ENCODE assay signal across 12 cellular contexts in genomic region chrX:21658152-21658737, GRCh38. TPM values are rescaled to one million over a fixed set of nuclear protein-coding genes. Genes with fewer than 3 reads are reported as not detected.
DNase-seq lines count a peak whose midpoint lies in the region; ATAC-seq, FAIRE-seq and TF ChIP-seq lines count a peak whose summit lies in the region.
"Had no signal": no experiment of that assay in that cellular context is flagged by ENCODE, and none has a peak within 500 bp of the region (broad histone marks: within the 10 kb centered on the region; RNA-seq: fewer than 3 reads in every experiment).

A gene with protein sequence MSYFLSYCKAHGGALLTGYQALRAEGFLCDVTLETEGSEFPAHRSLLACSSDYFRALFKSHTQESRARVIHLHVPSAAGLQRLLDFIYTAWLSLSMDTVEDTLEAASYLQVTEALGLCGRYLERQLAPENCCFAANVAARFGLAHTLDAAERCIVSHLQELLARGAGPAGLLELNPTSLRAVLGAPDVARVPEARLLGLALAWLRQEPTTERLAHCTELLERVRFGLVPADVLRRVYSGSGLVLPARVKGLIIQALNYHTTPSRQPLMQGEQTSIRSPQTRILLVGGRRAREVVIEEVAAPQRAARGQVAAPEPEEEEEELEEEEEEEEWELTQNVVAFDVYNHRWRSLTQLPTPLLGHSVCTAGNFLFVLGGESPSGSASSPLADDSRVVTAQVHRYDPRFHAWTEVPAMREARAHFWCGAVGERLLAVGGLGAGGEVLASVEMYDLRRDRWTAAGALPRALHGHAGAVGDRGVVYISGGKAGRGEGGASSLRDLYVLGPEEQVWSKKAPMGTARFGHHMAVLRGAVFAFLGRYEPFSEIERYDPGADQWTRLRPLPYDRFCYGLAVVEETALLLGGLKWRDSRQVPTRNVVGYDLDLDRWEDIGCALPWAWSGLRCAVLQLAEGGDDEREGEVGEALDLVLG (minus strand): TSS chrX:21658330. CDS start chrX:21657788, 542 bp downstream.

- intact Hi-C loops in endothelial cell of umbilical vein (cut with micrococcal nuclease), result no loop called here
- intact Hi-C loops in pancreas (cut with DNase I), result no loop called here

- DNase-seq in CD8-positive, alpha-beta memory T cell, result peak in 1 of 5 donors; percentile 7
- DNase-seq in T-helper 2 cell treated with Interferon-gamma antibody and Interleukin-4, amounts not matched to agents 5 μg/mL and 100 μg/mL, for 36 hours (ENCODE audit: low spot score), result no peak
- DNase-seq in endothelial cell of umbilical vein (ENCODE audit: low read depth, low spot score) (no peak), pancreas (peak in 3 of 6 donors; percentile 17 to 80 (median 58)), NCI-H2081 (lab: John Stamatoyannopoulos, UW) (no peak), activated gamma-delta T cell (lab: John Stamatoyannopoulos, UW) (no peak)
- DNase-seq: stimulated activated naive CD4-positive, alpha-beta T cell treated with Interleukin-2 at 50 U/mL for 16 hours; SW 1271 had no signal

- H3K9ac ChIP-seq in endothelial cell of umbilical vein (replicated peaks; ENCODE audit: extremely low read depth, insufficient read depth, low read length), result no peak within 1 kb of the TSS

- peaks cover 0 to 3% (median 0%) of the 10 kb centered on the region in 5 donors for H3K9me3 Mint-ChIP-seq in CD8-positive, alpha-beta memory T cell
- no peaks in the 10 kb centered on the region for H3K9me3 Mint-ChIP-seq in T-helper 2 cell treated with Interferon-gamma antibody and Interleukin-4, amounts not matched to agents 5 μg/mL and 100 μg/mL, for 36 hours
- H3K9me3 Mint-ChIP-seq: natural killer cell treated with Interleukin-12 subunit alpha and Interleukin-12 subunit beta and Interleukin-15 and Interleukin-18, amount 100 ng/mL, for 72 hours had no signal

- no peak within 1 kb of the TSS for H3K27ac ChIP-seq in CD8-positive, alpha-beta memory T cell (ENCODE audit: low read depth, low read length)
- H3K27ac ChIP-seq in endothelial cell of umbilical vein (ENCODE audit: insufficient read depth, low read depth, low read length) (no peak within 1 kb of the TSS), pancreas (no peak within 1 kb of the TSS)

- no peak for FAIRE-seq in endothelial cell of umbilical vein (lab: Jason Lieb, UNC)
- FAIRE-seq in pancreas (lab: Jason Lieb, UNC), result no peak
- FAIRE-seq: H54 had no signal

- TF ChIP-seq CTCF in endothelial cell of umbilical vein (IDR thresholded peaks at IDR 0.05; ENCODE audit: extremely low read depth in 1 of 2, insufficient read depth in 1 of 2, low read depth in 1 of 2, low read length in 2 of 2) (no peak), pancreas (IDR thresholded peaks at IDR 0.05) (no peak)

- CTCF ChIA-PET in CD8-positive, alpha-beta memory T cell (lab: Charles Lee), result no interaction called here
- CTCF ChIA-PET in endothelial cell of umbilical vein (lab: Charles Lee), result no interaction called here

- H3K27me3 Mint-ChIP-seq in CD8-positive, alpha-beta memory T cell, result peaks cover 12 to 14% of the 10 kb centered on the region in 2 donors
- peaks cover 8% of the 10 kb centered on the region for H3K27me3 Mint-ChIP-seq in T-helper 2 cell treated with Interferon-gamma antibody and Interleukin-4, amounts not matched to agents 5 μg/mL and 100 μg/mL, for 36 hours (ENCODE audit: low read depth)

- no TSS peak for BruUV-seq in endothelial cell of umbilical vein (replicated peaks; lab: Mats Ljungman, UMichigan)

- peaks cover 2 to 5% (median 4%) of the 10 kb centered on the region in 3 donors for H3K4me1 Mint-ChIP-seq in CD8-positive, alpha-beta memory T cell
- H3K4me1 Mint-ChIP-seq in T-helper 2 cell treated with Interferon-gamma antibody and Interleukin-4, amounts not matched to agents 5 μg/mL and 100 μg/mL, for 36 hours (ENCODE audit: low read depth), result no peaks in the 10 kb centered on the region

- POLR2A ChIA-PET in CD8-positive, alpha-beta memory T cell (lab: Charles Lee), result no interaction called here
- POLR2A ChIA-PET in endothelial cell of umbilical vein (lab: Charles Lee), result no interaction called here

- no peaks in the 10 kb centered on the region for H3K9me1 ChIP-seq in endothelial cell of umbilical vein (replicated peaks; ENCODE audit: control insufficient read depth, extremely low read depth, insufficient read depth, low read length)

- H3K4me3 Mint-ChIP-seq in CD8-positive, alpha-beta memory T cell, result peak within 1 kb of the TSS in 6 of 7 donors; percentile 16 to 57 (median 32)
- H3K4me3 Mint-ChIP-seq in T-helper 2 cell treated with Interferon-gamma antibody and Interleukin-4, amounts not matched to agents 5 μg/mL and 100 μg/mL, for 36 hours, result peak within 1 kb of the TSS; percentile 74
- H3K4me3 Mint-ChIP-seq: natural killer cell treated with Interleukin-12 subunit alpha and Interleukin-12 subunit beta and Interleukin-15 and Interleukin-18, amount 100 ng/mL, for 72 hours had no signal

- H3K4me2 ChIP-seq in endothelial cell of umbilical vein (ENCODE audit: insufficient read depth, low read length), result no peak within 1 kb of the TSS

- WGBS in pancreas, 2 donors, result 2 to 32% methylated on average over 58 to 60 of the region's 60 CpGs

- H3K9me3 ChIP-seq in CD8-positive, alpha-beta memory T cell (ENCODE audit: low read length), result no peaks in the 10 kb centered on the region
- H3K9me3 ChIP-seq in endothelial cell of umbilical vein (replicated peaks; ENCODE audit: control insufficient read depth, insufficient read depth, low read length) (no peaks in the 10 kb centered on the region), pancreas (no peaks in the 10 kb centered on the region)

- peak within 1 kb of the TSS in 1 of 8 donors; percentile 78 for H3K27ac Mint-ChIP-seq in CD8-positive, alpha-beta memory T cell
- H3K27ac Mint-ChIP-seq in T-helper 2 cell treated with Interferon-gamma antibody and Interleukin-4, amounts not matched to agents 5 μg/mL and 100 μg/mL, for 36 hours, result no peak within 1 kb of the TSS
- H3K27ac Mint-ChIP-seq: natural killer cell treated with Interleukin-12 subunit alpha and Interleukin-12 subunit beta and Interleukin-15 and Interleukin-18, amount 100 ng/mL, for 72 hours had no signal

- H3K4me1 ChIP-seq in CD8-positive, alpha-beta memory T cell (ENCODE audit: insufficient read depth, low read length), result no peaks in the 10 kb centered on the region
- H3K4me1 ChIP-seq in endothelial cell of umbilical vein (ENCODE audit: control insufficient read depth, extremely low read depth, insufficient read depth, low read length) (no peaks in the 10 kb centered on the region), pancreas (no peaks in the 10 kb centered on the region)

- no peaks in the 10 kb centered on the region for H3K36me3 ChIP-seq in CD8-positive, alpha-beta memory T cell (ENCODE audit: insufficient read depth, low read length)
- no peaks in the 10 kb centered on the region for H3K36me3 ChIP-seq in endothelial cell of umbilical vein (ENCODE audit: control insufficient read depth in 2 of 2, extremely low read depth in 1 of 2, insufficient read depth in 2 of 2, low read length in 2 of 2)
- no peaks in the 10 kb centered on the region for H3K36me3 ChIP-seq in pancreas

- H4K20me1 ChIP-seq in endothelial cell of umbilical vein (replicated peaks; ENCODE audit: control insufficient read depth, extremely low read depth, insufficient read depth, low read length), result no peaks in the 10 kb centered on the region

- H3K27me3 ChIP-seq in CD8-positive, alpha-beta memory T cell (ENCODE audit: insufficient read depth, low read length, poor library complexity, severe bottlenecking), result no peaks in the 10 kb centered on the region
- H3K27me3 ChIP-seq in endothelial cell of umbilical vein (ENCODE audit: control insufficient read depth in 2 of 2, insufficient read depth in 2 of 2, low read length in 2 of 2) (peaks cover 12 to 18% of the 10 kb centered on the region in 2 experiments), pancreas (peaks cover 0 to 30% (median 0%) of the 10 kb centered on the region in 4 donors)

- H3K36me3 Mint-ChIP-seq in CD8-positive, alpha-beta memory T cell, result peaks cover 0 to 3% (median 0%) of the 10 kb centered on the region in 3 donors
- no peaks in the 10 kb centered on the region for H3K36me3 Mint-ChIP-seq in T-helper 2 cell treated with Interferon-gamma antibody and Interleukin-4, amounts not matched to agents 5 μg/mL and 100 μg/mL, for 36 hours (ENCODE audit: low read depth)
- H3K36me3 Mint-ChIP-seq: natural killer cell treated with Interleukin-12 subunit alpha and Interleukin-12 subunit beta and Interleukin-15 and Interleukin-18, amount 100 ng/mL, for 72 hours had no signal

- H3K79me2 ChIP-seq in endothelial cell of umbilical vein (ENCODE audit: control insufficient read depth, insufficient read depth, low read length), result no peaks in the 10 kb centered on the region

- TF ChIP-seq POLR2A in endothelial cell of umbilical vein (IDR thresholded peaks at IDR 0.05; ENCODE audit: low read depth, low read length), result no peak

- peak; percentile 67 to 81 (median 76) for ATAC-seq in pancreas
- no peak for ATAC-seq in GM19324 (IDR thresholded peaks at IDR 0.05; ENCODE audit: low FRiP score, unreplicated experiment)
- no peak for ATAC-seq in HG03460 (IDR thresholded peaks at IDR 0.05; ENCODE audit: unreplicated experiment)

- H2AFZ ChIP-seq in endothelial cell of umbilical vein (ENCODE audit: low read depth, low read length), result no peak within 1 kb of the TSS

- H3K4me3 ChIP-seq in CD8-positive, alpha-beta memory T cell (ENCODE audit: low read length), result peak within 1 kb of the TSS; percentile 26
- H3K4me3 ChIP-seq in endothelial cell of umbilical vein (replicated peaks in 1 of 3; ENCODE audit: insufficient read depth in 1 of 3, low read depth in 1 of 3, low read length in 3 of 3), result no peak within 1 kb of the TSS
- peak within 1 kb of the TSS in 2 of 4 donors; percentile 15 to 34 for H3K4me3 ChIP-seq in pancreas

- dilution Hi-C loops in endothelial cell of umbilical vein (cut with MboI; ENCODE audit: extremely low pct_ligation_motif_present, low sequenced_read_pairs), result no loop called here

TF ChIP-seq in endothelial cell of umbilical vein, 7 proteins besides CTCF, POLR2A, EP300 and RAD21:
- TF ChIP-seq POLR2AphosphoS5 (IDR thresholded peaks at IDR 0.05; ENCODE audit: insufficient read depth, low read depth, low read length) (no peak), EZH2 (IDR thresholded peaks at IDR 0.05; ENCODE audit: borderline replicate concordance, low read depth, low read length, severe bottlenecking) (peak; percentile 55)

RNA-seq across cellular contexts. Expression of the gene that starts here (rescaled TPM):
- under 1 TPM; 0.27 to 0.35 TPM for total RNA-seq in CD8-positive, alpha-beta memory T cell
- polyA plus RNA-seq in CD8-positive, alpha-beta memory T cell, result 0.38 TPM
- total RNA-seq in endothelial cell of umbilical vein (0.09 TPM in 1 of 2 replicates, not detected in the other), pancreas (under 1 TPM in 4 of 6 donors, not detected in 2; 0.06 to 0.16 (median 0.09) TPM)
- polyA plus RNA-seq in endothelial cell of umbilical vein (not detected in 2 replicates), pancreas (under 1 TPM in 1 of 2 donors, not detected in 1; 0.02 TPM)
- not detected in 2 replicates for polyA plus RNA-seq in endothelial cell of umbilical vein (2011; cell fraction: cytosol; rRNA removed)
- not detected in 2 replicates for polyA plus RNA-seq in endothelial cell of umbilical vein (2011; cell fraction: nucleus; rRNA removed)
- not detected in 2 replicates for polyA plus RNA-seq in endothelial cell of umbilical vein (2012)
- polyA minus RNA-seq in endothelial cell of umbilical vein, result not detected in 2 replicates
- not detected for polyA minus RNA-seq in endothelial cell of umbilical vein (2011; cell fraction: cytosol; rRNA and poly(A)+ RNA removed)
- polyA minus RNA-seq in endothelial cell of umbilical vein (2011; cell fraction: nucleus; rRNA and poly(A)+ RNA removed), result not detected in 2 replicates
- total RNA-seq: natural killer cell treated with Interleukin-12 subunit alpha and Interleukin-12 subunit beta and Interleukin-15 and Interleukin-18, amount 100 ng/mL, for 72 hours had no signal

Comparison
In these comparisons a context has a peak if more than half of its experiments do, and no peak if none do; other contexts are left out.
1. Peak in ATAC-seq in pancreas; RNA of the gene not detected or under 1 TPM.